Comparison of ENCODE assay signal across 8 cellular contexts in genomic region chr15:64162869-64163661, GRCh38. TPM values are rescaled to one million over a fixed set of nuclear protein-coding genes. Genes with fewer than 3 reads are reported as not detected.
A peak's percentile ranks its signal among the peaks of the same experiment; 100 is the strongest.
DNase-seq lines count a peak whose midpoint lies in the region; ATAC-seq and TF ChIP-seq lines count a peak whose summit lies in the region.

Gene PPIB, minus strand, starts transcription at chr15:64163022. Its CDS starts 36 bp downstream, at chr15:64162986.

- H3K4me2 ChIP-seq in PC-9, result peak within 1 kb of the TSS; percentile 93

- in situ Hi-C loops in KBM-7 (cut with MboI; ENCODE audit: low pct_unique_long_range_greater_than_20kb, low sequenced_read_pairs), result no loop called here

- peaks cover 44% of the 10 kb centered on the region for H3K4me1 Mint-ChIP-seq in activated T-cell treated with anti-CD3 and anti-CD28 coated beads, Interleukin-2, amount 50 U/mL, for 24 hours (ENCODE audit: low read depth)

- H3K9me3 ChIP-seq in PC-9 (ENCODE audit: insufficient read depth, low read depth) (no peaks in the 10 kb centered on the region), esophagus (ENCODE audit: control insufficient read depth in 2 of 2, insufficient read depth in 1 of 2, low read depth in 1 of 2, low read length in 1 of 2) (no peaks in the 10 kb centered on the region), muscle layer of duodenum (ENCODE audit: control insufficient read depth in 1 of 2, low read length in 2 of 2) (no peaks in the 10 kb centered on the region)

- peak within 1 kb of the TSS; percentile 51 for H3K27ac ChIP-seq in PC-9
- H3K27ac ChIP-seq in esophagus (ENCODE audit: low read depth in 2 of 2, low read length in 1 of 2), result peak within 1 kb of the TSS; percentile 92 to 95
- peak within 1 kb of the TSS; percentile 94 for H3K27ac ChIP-seq in muscle layer of duodenum (ENCODE audit: low read length)

- POLR2A ChIA-PET in PC-9 (lab: Charles Lee; ENCODE audit: unreplicated experiment), result interaction anchor here (0.5 to 0.7 kb wide), 5 partner anchors 106 to 513 kb away, joined by 3 to 5 read pairs (median 3); no protein-coding TSS in a partner anchor

- H3K27me3 ChIP-seq in PC-9 (ENCODE audit: insufficient read depth, low read depth) (no peaks in the 10 kb centered on the region), esophagus (ENCODE audit: control insufficient read depth in 1 of 2, insufficient read depth in 2 of 2, low read length in 2 of 2) (no peaks in the 10 kb centered on the region), muscle layer of duodenum (ENCODE audit: low read depth, low read length) (no peaks in the 10 kb centered on the region)

- H3K27me3 Mint-ChIP-seq in activated T-cell treated with anti-CD3 and anti-CD28 coated beads, Interleukin-2, amount 50 U/mL, for 24 hours, result no peaks in the 10 kb centered on the region

- H3K9me2 ChIP-seq in PC-9 (ENCODE audit: insufficient read depth), result no peaks in the 10 kb centered on the region

- peaks cover 24% of the 10 kb centered on the region for H3K36me3 ChIP-seq in PC-9 (ENCODE audit: low read depth)
- peaks cover 14 to 21% of the 10 kb centered on the region in 2 donors for H3K36me3 ChIP-seq in esophagus (ENCODE audit: control insufficient read depth in 2 of 2, insufficient read depth in 2 of 2, low read length in 1 of 2)
- peaks cover 21 to 23% of the 10 kb centered on the region in 2 donors for H3K36me3 ChIP-seq in muscle layer of duodenum (ENCODE audit: control insufficient read depth in 1 of 2, insufficient read depth in 2 of 2, low read length in 2 of 2)

- peaks cover 41% of the 10 kb centered on the region for H3K36me3 Mint-ChIP-seq in activated T-cell treated with anti-CD3 and anti-CD28 coated beads, Interleukin-2, amount 50 U/mL, for 24 hours (ENCODE audit: low read depth)

- ATAC-seq in GM21717 (IDR thresholded peaks at IDR 0.05; ENCODE audit: unreplicated experiment), result peak; percentile 83

- H4K20me1 ChIP-seq in PC-9 (ENCODE audit: insufficient read depth), result peaks cover 26% of the 10 kb centered on the region

- H3K4me1 ChIP-seq in PC-9 (replicated peaks; ENCODE audit: insufficient read depth) (no peaks in the 10 kb centered on the region; the same call in none of the 2 replicates), esophagus (ENCODE audit: control insufficient read depth in 2 of 2, insufficient read depth in 2 of 2, low read length in 1 of 2) (peaks cover 4 to 5% of the 10 kb centered on the region in 2 donors), muscle layer of duodenum (ENCODE audit: control insufficient read depth in 1 of 2, insufficient read depth in 2 of 2, low read length in 2 of 2) (peaks cover 13 to 27% of the 10 kb centered on the region in 2 donors)

- H3K4me3 ChIP-seq in PC-9 (peak within 1 kb of the TSS; percentile 95), esophagus (ENCODE audit: low read depth in 1 of 2, low read length in 2 of 2) (peak within 1 kb of the TSS; percentile 96 to 97), muscle layer of duodenum (ENCODE audit: low read depth in 1 of 2, low read length in 2 of 2) (peak within 1 kb of the TSS; percentile 86 to 97)

- TF ChIP-seq CTCF in PC-9 (conservative IDR thresholded peaks at IDR 0.05), result no peak; the same call in 1 of the 2 replicates

- WGBS in esophagus, 2 donors, result 0% methylated on average over 45 to 69 of the region's 69 CpGs

- DNase-seq in DMS79 (lab: John Stamatoyannopoulos, UW) (peak; percentile 86), KBM-7 (peak; percentile 100), PC-9 (peak; percentile 85 to 97)
- DNase-seq in activated T-cell treated with anti-CD3 and anti-CD28 coated beads, Interleukin-2, amount 50 U/mL, for 24 hours, result peak; percentile 98
- peak; percentile 94 to 99 for DNase-seq in stimulated activated CD8-positive, alpha-beta memory T cell treated with anti-CD3 and anti-CD28 coated beads, Interleukin-7, amount 100 ng/mL, for 4 hours (ENCODE audit: low read depth in 2 of 2)

- H3F3A ChIP-seq in PC-9 (ENCODE audit: insufficient read depth, low read depth), result peaks cover 26% of the 10 kb centered on the region; the same call in 1 of the 2 replicates

- peak within 1 kb of the TSS; percentile 92 for H3K4me3 Mint-ChIP-seq in activated T-cell treated with anti-CD3 and anti-CD28 coated beads, Interleukin-2, amount 50 U/mL, for 24 hours

- peaks cover 35% of the 10 kb centered on the region for H3K79me2 ChIP-seq in PC-9 (ENCODE audit: low read depth)

- intact Hi-C loops in PC-9 (cut with micrococcal nuclease; ENCODE audit: unreplicated experiment), result loop anchor here (1.0 to 5.0 kb wide), 3 partner anchors 193 to 519 kb away; partner anchors contain the start of genes CSNK1G1 and TRIP4

- peak within 1 kb of the TSS; percentile 96 for H3K27ac Mint-ChIP-seq in activated T-cell treated with anti-CD3 and anti-CD28 coated beads, Interleukin-2, amount 50 U/mL, for 24 hours

- CTCF ChIA-PET in PC-9 (lab: Charles Lee), result interaction anchor here (0.5 to 0.7 kb wide), 5 partner anchors 8 to 1355 kb away, joined by 3 to 7 read pairs (median 3); no protein-coding TSS in a partner anchor

- H2AFZ ChIP-seq in PC-9, result peak within 1 kb of the TSS; percentile 68

- no TSS peak for BruUV-seq in PC-9 (replicated peaks; lab: Mats Ljungman, UMichigan)

- H3K9me3 Mint-ChIP-seq in activated T-cell treated with anti-CD3 and anti-CD28 coated beads, Interleukin-2, amount 50 U/mL, for 24 hours, result no peaks in the 10 kb centered on the region

RNA-seq across cellular contexts. Expression of gene PPIB, which starts in this region (rescaled TPM):
- 308 and 345 TPM in 2 replicates for total RNA-seq in PC-9 (2021)
- 100 to 1,000 TPM; 392 to 441 TPM for polyA plus RNA-seq in esophagus

Comparison
In these comparisons a context has a peak if more than half of its experiments do, and no peak if none do; other contexts are left out.
1. Peak in every context shown above with its lines: DNase-seq, ATAC-seq, H3K4me3 ChIP-seq and H3K27ac ChIP-seq.